In the genomic region with DNA sequence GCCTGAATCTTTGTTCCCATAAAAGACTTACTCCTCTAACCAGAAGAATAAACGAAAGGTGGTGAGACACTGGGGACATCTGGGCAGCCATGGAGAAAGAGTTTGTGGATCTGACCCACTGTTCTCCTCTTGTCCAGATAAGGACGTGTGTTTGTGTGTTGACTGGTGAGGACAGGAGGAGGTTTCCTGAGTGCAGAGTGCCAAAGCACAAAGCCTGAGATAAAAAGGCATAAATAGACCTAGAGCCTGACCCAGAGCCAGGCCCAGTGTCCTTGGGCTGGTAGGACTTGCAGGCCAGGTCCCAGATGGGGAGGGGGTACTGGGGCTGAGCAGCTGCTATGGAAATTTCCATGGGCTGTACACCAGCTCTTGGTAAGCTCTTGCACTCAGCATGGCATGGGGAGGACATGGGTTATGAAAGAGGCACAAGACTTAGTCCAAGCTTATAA, we compare ENCODE assay signal across 1 cellular context.
TF ChIP-seq lines count a peak whose summit lies in the region.

No MANE protein-coding gene starts in this region.

TF ChIP-seq in HepG2, 621 proteins besides CTCF, POLR2A, EP300 and RAD21 (continued from another document and continues in another):
- TF ChIP-seq, protein P1, sequence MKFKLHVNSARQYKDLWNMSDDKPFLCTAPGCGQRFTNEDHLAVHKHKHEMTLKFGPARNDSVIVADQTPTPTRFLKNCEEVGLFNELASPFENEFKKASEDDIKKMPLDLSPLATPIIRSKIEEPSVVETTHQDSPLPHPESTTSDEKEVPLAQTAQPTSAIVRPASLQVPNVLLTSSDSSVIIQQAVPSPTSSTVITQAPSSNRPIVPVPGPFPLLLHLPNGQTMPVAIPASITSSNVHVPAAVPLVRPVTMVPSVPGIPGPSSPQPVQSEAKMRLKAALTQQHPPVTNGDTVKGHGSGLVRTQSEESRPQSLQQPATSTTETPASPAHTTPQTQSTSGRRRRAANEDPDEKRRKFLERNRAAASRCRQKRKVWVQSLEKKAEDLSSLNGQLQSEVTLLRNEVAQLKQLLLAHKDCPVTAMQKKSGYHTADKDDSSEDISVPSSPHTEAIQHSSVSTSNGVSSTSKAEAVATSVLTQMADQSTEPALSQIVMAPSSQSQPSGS (CRISPR knock-in tag; IDR thresholded peaks at IDR 0.05), result peak; percentile 63; the same call in 1 of the 2 replicates
- TF ChIP-seq, protein P2, sequence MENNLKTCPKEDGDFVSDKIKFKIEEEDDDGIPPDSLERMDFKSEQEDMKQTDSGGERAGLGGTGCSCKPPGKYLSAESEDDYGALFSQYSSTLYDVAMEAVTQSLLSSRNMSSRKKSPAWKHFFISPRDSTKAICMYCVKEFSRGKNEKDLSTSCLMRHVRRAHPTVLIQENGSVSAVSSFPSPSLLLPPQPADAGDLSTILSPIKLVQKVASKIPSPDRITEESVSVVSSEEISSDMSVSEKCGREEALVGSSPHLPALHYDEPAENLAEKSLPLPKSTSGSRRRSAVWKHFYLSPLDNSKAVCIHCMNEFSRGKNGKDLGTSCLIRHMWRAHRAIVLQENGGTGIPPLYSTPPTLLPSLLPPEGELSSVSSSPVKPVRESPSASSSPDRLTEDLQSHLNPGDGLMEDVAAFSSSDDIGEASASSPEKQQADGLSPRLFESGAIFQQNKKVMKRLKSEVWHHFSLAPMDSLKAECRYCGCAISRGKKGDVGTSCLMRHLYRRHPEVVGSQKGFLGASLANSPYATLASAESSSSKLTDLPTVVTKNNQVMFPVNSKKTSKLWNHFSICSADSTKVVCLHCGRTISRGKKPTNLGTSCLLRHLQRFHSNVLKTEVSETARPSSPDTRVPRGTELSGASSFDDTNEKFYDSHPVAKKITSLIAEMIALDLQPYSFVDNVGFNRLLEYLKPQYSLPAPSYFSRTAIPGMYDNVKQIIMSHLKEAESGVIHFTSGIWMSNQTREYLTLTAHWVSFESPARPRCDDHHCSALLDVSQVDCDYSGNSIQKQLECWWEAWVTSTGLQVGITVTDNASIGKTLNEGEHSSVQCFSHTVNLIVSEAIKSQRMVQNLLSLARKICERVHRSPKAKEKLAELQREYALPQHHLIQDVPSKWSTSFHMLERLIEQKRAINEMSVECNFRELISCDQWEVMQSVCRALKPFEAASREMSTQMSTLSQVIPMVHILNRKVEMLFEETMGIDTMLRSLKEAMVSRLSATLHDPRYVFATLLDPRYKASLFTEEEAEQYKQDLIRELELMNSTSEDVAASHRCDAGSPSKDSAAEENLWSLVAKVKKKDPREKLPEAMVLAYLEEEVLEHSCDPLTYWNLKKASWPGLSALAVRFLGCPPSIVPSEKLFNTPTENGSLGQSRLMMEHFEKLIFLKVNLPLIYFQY (CRISPR knock-in tag; IDR thresholded peaks at IDR 0.05; ENCODE audit: borderline replicate concordance), result peak; percentile 99
- TF ChIP-seq ZNF331 (CRISPR knock-in tag; IDR thresholded peaks at IDR 0.05), result peak; percentile 84
- no peak for TF ChIP-seq ZNF570 (CRISPR knock-in tag; IDR thresholded peaks at IDR 0.05; ENCODE audit: borderline replicate concordance)
- no peak for TF ChIP-seq NFE2 (CRISPR knock-in tag; IDR thresholded peaks at IDR 0.05)
- TF ChIP-seq, protein P3, sequence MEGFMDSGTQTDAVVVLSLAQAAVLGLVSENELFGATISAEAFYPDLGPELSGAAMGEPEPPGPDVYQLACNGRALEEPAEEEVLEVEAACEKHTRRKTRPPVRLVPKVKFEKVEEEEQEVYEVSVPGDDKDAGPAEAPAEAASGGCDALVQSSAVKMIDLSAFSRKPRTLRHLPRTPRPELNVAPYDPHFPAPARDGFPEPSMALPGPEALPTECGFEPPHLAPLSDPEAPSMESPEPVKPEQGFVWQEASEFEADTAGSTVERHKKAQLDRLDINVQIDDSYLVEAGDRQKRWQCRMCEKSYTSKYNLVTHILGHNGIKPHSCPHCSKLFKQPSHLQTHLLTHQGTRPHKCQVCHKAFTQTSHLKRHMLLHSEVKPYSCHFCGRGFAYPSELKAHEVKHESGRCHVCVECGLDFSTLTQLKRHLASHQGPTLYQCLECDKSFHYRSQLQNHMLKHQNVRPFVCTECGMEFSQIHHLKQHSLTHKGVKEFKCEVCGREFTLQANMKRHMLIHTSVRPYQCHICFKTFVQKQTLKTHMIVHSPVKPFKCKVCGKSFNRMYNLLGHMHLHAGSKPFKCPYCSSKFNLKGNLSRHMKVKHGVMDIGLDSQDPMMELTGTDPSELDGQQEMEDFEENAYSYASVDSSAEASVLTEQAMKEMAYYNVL (CRISPR knock-in tag; IDR thresholded peaks at IDR 0.05; ENCODE audit: borderline replicate concordance), result no peak
- peak; percentile 80; the same call in 1 of the 2 replicates for TF ChIP-seq ZMYM2 (CRISPR knock-in tag; IDR thresholded peaks at IDR 0.05)
- TF ChIP-seq ZNF292 (CRISPR knock-in tag; IDR thresholded peaks at IDR 0.05; ENCODE audit: borderline replicate concordance, low read depth), result peak; percentile 79; the same call in 1 of the 2 replicates
- TF ChIP-seq IRF2 (CRISPR knock-in tag; IDR thresholded peaks at IDR 0.05), result peak; percentile 75; the same call in 1 of the 2 replicates
- TF ChIP-seq, protein P4, sequence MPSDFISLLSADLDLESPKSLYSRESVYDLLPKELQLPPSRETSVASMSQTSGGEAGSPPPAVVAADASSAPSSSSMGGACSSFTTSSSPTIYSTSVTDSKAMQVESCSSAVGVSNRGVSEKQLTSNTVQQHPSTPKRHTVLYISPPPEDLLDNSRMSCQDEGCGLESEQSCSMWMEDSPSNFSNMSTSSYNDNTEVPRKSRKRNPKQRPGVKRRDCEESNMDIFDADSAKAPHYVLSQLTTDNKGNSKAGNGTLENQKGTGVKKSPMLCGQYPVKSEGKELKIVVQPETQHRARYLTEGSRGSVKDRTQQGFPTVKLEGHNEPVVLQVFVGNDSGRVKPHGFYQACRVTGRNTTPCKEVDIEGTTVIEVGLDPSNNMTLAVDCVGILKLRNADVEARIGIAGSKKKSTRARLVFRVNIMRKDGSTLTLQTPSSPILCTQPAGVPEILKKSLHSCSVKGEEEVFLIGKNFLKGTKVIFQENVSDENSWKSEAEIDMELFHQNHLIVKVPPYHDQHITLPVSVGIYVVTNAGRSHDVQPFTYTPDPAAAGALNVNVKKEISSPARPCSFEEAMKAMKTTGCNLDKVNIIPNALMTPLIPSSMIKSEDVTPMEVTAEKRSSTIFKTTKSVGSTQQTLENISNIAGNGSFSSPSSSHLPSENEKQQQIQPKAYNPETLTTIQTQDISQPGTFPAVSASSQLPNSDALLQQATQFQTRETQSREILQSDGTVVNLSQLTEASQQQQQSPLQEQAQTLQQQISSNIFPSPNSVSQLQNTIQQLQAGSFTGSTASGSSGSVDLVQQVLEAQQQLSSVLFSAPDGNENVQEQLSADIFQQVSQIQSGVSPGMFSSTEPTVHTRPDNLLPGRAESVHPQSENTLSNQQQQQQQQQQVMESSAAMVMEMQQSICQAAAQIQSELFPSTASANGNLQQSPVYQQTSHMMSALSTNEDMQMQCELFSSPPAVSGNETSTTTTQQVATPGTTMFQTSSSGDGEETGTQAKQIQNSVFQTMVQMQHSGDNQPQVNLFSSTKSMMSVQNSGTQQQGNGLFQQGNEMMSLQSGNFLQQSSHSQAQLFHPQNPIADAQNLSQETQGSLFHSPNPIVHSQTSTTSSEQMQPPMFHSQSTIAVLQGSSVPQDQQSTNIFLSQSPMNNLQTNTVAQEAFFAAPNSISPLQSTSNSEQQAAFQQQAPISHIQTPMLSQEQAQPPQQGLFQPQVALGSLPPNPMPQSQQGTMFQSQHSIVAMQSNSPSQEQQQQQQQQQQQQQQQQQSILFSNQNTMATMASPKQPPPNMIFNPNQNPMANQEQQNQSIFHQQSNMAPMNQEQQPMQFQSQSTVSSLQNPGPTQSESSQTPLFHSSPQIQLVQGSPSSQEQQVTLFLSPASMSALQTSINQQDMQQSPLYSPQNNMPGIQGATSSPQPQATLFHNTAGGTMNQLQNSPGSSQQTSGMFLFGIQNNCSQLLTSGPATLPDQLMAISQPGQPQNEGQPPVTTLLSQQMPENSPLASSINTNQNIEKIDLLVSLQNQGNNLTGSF (CRISPR knock-in tag; IDR thresholded peaks at IDR 0.05), result peak; percentile 82; the same call in 1 of the 2 replicates
- no peak for TF ChIP-seq HNRNPLL (IDR thresholded peaks at IDR 0.05; ENCODE audit: low read depth, low read length, poor library complexity, severe bottlenecking)
- TF ChIP-seq HNF4A (CRISPR knock-in tag; IDR thresholded peaks at IDR 0.05), result peak; percentile 76
- TF ChIP-seq ZNF766 (CRISPR knock-in tag; IDR thresholded peaks at IDR 0.05; ENCODE audit: borderline replicate concordance), result peak; percentile 89; the same call in 1 of the 2 replicates
- 0 out of 2 replicates have a peak, but pooled peaks have one; percentile 40 for TF ChIP-seq SPEN (CRISPR knock-in tag; IDR thresholded peaks at IDR 0.05; ENCODE audit: low read depth)
- peak; percentile 64; the same call in 1 of the 2 replicates for TF ChIP-seq CBX5 (CRISPR knock-in tag; IDR thresholded peaks at IDR 0.05; ENCODE audit: borderline replicate concordance)
- peak; percentile 59 for TF ChIP-seq RARA (CRISPR knock-in tag; IDR thresholded peaks at IDR 0.05)
- no peak for TF ChIP-seq ZNF782 (CRISPR knock-in tag; IDR thresholded peaks at IDR 0.05; ENCODE audit: borderline replicate concordance)
- peak; percentile 78 for TF ChIP-seq SALL1 (CRISPR knock-in tag; IDR thresholded peaks at IDR 0.05)
- 0 out of 2 replicates have a peak, but pooled peaks have one; percentile 29 for TF ChIP-seq ZNF543 (CRISPR knock-in tag; IDR thresholded peaks at IDR 0.05)
- peak in 1 of 2 experiments; percentile 53; a peak in 1 of 4 replicates for TF ChIP-seq KLF16 (CRISPR knock-in tag; IDR thresholded peaks at IDR 0.05)
- no peak for TF ChIP-seq TBL1XR1 (IDR thresholded peaks at IDR 0.05; ENCODE audit: borderline replicate concordance, low read length, partially characterized antibody)
- peak; percentile 94 for TF ChIP-seq ZMYM4 (CRISPR knock-in tag; IDR thresholded peaks at IDR 0.05)
- TF ChIP-seq ZNF205 (CRISPR knock-in tag; IDR thresholded peaks at IDR 0.05), result peak; percentile 59; the same call in 1 of the 2 replicates
- TF ChIP-seq SMAD9 (CRISPR knock-in tag; IDR thresholded peaks at IDR 0.05), result no peak
- no peak for TF ChIP-seq ATF7 (IDR thresholded peaks at IDR 0.05)
- no peak for TF ChIP-seq ATF7 (CRISPR knock-in tag; IDR thresholded peaks at IDR 0.05)
- TF ChIP-seq ZFY (CRISPR knock-in tag; IDR thresholded peaks at IDR 0.05), result peak; percentile 68
- TF ChIP-seq, protein P5, sequence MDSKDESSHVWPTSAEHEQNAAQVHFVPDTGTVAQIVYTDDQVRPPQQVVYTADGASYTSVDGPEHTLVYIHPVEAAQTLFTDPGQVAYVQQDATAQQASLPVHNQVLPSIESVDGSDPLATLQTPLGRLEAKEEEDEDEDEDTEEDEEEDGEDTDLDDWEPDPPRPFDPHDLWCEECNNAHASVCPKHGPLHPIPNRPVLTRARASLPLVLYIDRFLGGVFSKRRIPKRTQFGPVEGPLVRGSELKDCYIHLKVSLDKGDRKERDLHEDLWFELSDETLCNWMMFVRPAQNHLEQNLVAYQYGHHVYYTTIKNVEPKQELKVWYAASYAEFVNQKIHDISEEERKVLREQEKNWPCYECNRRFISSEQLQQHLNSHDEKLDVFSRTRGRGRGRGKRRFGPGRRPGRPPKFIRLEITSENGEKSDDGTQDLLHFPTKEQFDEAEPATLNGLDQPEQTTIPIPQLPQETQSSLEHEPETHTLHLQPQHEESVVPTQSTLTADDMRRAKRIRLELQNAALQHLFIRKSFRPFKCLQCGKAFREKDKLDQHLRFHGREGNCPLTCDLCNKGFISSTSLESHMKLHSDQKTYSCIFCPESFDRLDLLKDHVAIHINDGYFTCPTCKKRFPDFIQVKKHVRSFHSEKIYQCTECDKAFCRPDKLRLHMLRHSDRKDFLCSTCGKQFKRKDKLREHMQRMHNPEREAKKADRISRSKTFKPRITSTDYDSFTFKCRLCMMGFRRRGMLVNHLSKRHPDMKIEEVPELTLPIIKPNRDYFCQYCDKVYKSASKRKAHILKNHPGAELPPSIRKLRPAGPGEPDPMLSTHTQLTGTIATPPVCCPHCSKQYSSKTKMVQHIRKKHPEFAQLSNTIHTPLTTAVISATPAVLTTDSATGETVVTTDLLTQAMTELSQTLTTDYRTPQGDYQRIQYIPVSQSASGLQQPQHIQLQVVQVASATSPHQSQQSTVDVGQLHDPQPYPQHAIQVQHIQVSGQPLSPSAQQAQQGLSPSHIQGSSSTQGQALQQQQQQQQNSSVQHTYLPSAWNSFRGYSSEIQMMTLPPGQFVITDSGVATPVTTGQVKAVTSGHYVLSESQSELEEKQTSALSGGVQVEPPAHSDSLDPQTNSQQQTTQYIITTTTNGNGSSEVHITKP (CRISPR knock-in tag; IDR thresholded peaks at IDR 0.05; ENCODE audit: low read depth), result peak; percentile 58; the same call in 1 of the 2 replicates
- no peak for TF ChIP-seq ELF4 (CRISPR knock-in tag; IDR thresholded peaks at IDR 0.05; ENCODE audit: borderline replicate concordance)
- TF ChIP-seq GATA4 (IDR thresholded peaks at IDR 0.05; ENCODE audit: borderline replicate concordance, low read depth), result peak; percentile 23; the same call in 1 of the 2 replicates
- 0 out of 2 replicates have a peak, but pooled peaks have one; percentile 43 for TF ChIP-seq KLF9 (CRISPR knock-in tag; IDR thresholded peaks at IDR 0.05; ENCODE audit: low read depth)
- peak; percentile 34; the same call in 1 of the 2 replicates for TF ChIP-seq CEBPG (CRISPR knock-in tag; IDR thresholded peaks at IDR 0.05)
- TF ChIP-seq, protein P6, sequence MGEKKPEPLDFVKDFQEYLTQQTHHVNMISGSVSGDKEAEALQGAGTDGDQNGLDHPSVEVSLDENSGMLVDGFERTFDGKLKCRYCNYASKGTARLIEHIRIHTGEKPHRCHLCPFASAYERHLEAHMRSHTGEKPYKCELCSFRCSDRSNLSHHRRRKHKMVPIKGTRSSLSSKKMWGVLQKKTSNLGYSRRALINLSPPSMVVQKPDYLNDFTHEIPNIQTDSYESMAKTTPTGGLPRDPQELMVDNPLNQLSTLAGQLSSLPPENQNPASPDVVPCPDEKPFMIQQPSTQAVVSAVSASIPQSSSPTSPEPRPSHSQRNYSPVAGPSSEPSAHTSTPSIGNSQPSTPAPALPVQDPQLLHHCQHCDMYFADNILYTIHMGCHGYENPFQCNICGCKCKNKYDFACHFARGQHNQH (CRISPR knock-in tag; IDR thresholded peaks at IDR 0.05), result peak; percentile 69; the same call in 1 of the 2 replicates
- peak; percentile 51; the same call in 1 of the 2 replicates for TF ChIP-seq YEATS2 (CRISPR knock-in tag; IDR thresholded peaks at IDR 0.05; ENCODE audit: borderline replicate concordance)
- peak; percentile 27; the same call in 1 of the 2 replicates for TF ChIP-seq GATAD1 (CRISPR knock-in tag; IDR thresholded peaks at IDR 0.05)
- TF ChIP-seq ZNF556 (CRISPR knock-in tag; IDR thresholded peaks at IDR 0.05; ENCODE audit: borderline replicate concordance), result peak; percentile 68; the same call in 1 of the 2 replicates
- peak; percentile 75 for TF ChIP-seq SAP130 (CRISPR knock-in tag; IDR thresholded peaks at IDR 0.05; ENCODE audit: low read depth)
- no peak for TF ChIP-seq ZNF136 (CRISPR knock-in tag; IDR thresholded peaks at IDR 0.05; ENCODE audit: low read depth)
- 0 out of 2 replicates have a peak, but pooled peaks have one; percentile 78 for TF ChIP-seq ZNF761 (CRISPR knock-in tag; conservative IDR thresholded peaks at IDR 0.05)
- TF ChIP-seq BCL6 (CRISPR knock-in tag; IDR thresholded peaks at IDR 0.05), result peak; percentile 47; the same call in 1 of the 2 replicates
